ENCODE assay signal across 24 cellular contexts in genomic region chr3:68817243-68817642, GRCh38.
"Had no signal": no experiment of that assay in that cellular context is flagged by ENCODE, and none has a peak within 500 bp of the region (broad histone marks: within the 10 kb centered on the region; RNA-seq: fewer than 3 reads in every experiment).

No MANE protein-coding gene starts in this region.

- ATAC-seq: activated CD8-positive, alpha-beta memory T cell treated with anti-CD3 and anti-CD28 coated beads, Interleukin-2, amount 10 ng/mL, durations not matched to agents 7 days and 5 days; activated CD8-positive, alpha-beta T cell treated with anti-CD3 and anti-CD28 coated beads for 36 hours; activated naive CD8-positive, alpha-beta T cell treated with anti-CD3 and anti-CD28 coated beads, Interleukin-2, amount 50 U/mL, for 24 hours; mucosa of descending colon had no signal

- H3K27ac ChIP-seq: hepatocyte, sigmoid colon, upper lobe of left lung, WERI-Rb-1 had no signal

- H3K4me2 ChIP-seq: hepatocyte, smooth muscle cell had no signal

- DNase-seq: activated CD4-positive, alpha-beta T cell treated with anti-CD3 and anti-CD28 coated beads, Interleukin-2, amount 10 ng/mL, durations not matched to agents 7 days and 5 days; activated CD4-positive, CD25-positive, alpha-beta regulatory T cell treated with anti-CD3 and anti-CD28 coated beads, Interleukin-2, amount 50 U/mL, for 72 hours; activated CD8-positive, alpha-beta memory T cell treated with anti-CD3 and anti-CD28 coated beads, Interleukin-2, amount 10 ng/mL, durations not matched to agents 7 days and 5 days; activated CD8-positive, alpha-beta T cell treated with anti-CD3 and anti-CD28 coated beads for 36 hours; activated effector memory CD4-positive, alpha-beta T cell treated with anti-CD3 and anti-CD28 coated beads, Interleukin-2, amount 50 U/mL, for 16 hours; activated naive CD4-positive, alpha-beta T cell treated with anti-CD3 and anti-CD28 coated beads, Interleukin-2, amount 50 U/mL, for 16 hours; activated naive CD8-positive, alpha-beta T cell treated with anti-CD3 and anti-CD28 coated beads, Interleukin-2, amount 50 U/mL, for 24 hours; activated T-cell treated with anti-CD3 and anti-CD28 coated beads for 4 hours; cortex of kidney; erythroblast; foreskin melanocyte; glutamatergic neuron; mucosa of descending colon; nephron progenitor cell; sigmoid colon; stimulated activated CD4-positive, alpha-beta T cell treated with anti-CD3 and anti-CD28 coated beads, Interleukin-15, amount 100 ng/mL, for 24 hours; stimulated activated CD8-positive, alpha-beta memory T cell treated with anti-CD3 and anti-CD28 coated beads, Interleukin-4, amount 100 ng/mL, for 48 hours; stimulated activated naive CD4-positive, alpha-beta T cell; T-helper 1 cell; upper lobe of left lung; WERI-Rb-1 had no signal

- H3K27me3 ChIP-seq: cardiac muscle cell, hepatocyte, sigmoid colon, upper lobe of left lung had no signal

- H3K79me2 ChIP-seq: hepatocyte had no signal

- H2AFZ ChIP-seq: hepatocyte had no signal

- H3K36me3 ChIP-seq: cardiac muscle cell, sigmoid colon, upper lobe of left lung, WERI-Rb-1 had no signal

- H3K9me3 ChIP-seq: mucosa of descending colon, upper lobe of left lung had no signal

- H3K4me1 ChIP-seq: sigmoid colon, upper lobe of left lung had no signal

- H3K4me3 ChIP-seq: cardiac muscle cell, hepatocyte, mucosa of descending colon, sigmoid colon, smooth muscle cell, upper lobe of left lung had no signal
